ENCODE assay signal across 1 cellular context in genomic region chr15:40282144-40282869, GRCh38.
TF ChIP-seq lines count a peak whose summit lies in the region.

No MANE protein-coding gene starts in this region.

TF ChIP-seq in HepG2, 621 proteins besides CTCF, POLR2A, EP300 and RAD21 (continued from another document):
- no peak for TF ChIP-seq HBP1 (CRISPR knock-in tag; IDR thresholded peaks at IDR 0.05; ENCODE audit: low read depth)
